ENCODE assay signal across 25 cellular contexts in the genomic region with DNA sequence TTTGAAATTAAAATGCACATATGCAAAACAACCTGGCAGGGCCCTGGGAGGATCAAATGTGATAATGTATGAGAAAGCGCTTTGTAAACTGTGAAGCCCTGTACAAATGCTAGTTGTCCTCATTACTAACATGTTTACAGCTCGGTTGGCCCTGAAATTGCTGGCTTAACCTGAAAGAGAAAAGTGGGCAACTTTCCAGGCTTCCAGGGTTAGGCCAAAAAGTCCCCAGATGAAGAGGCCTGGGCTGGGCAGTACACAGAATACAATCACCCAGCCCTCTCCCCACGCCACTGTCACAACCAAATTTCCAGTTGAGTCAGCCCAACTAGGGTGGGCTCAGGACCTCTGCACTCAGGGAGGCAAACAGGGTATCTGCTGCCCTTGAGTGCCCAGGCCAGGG.
DNase-seq lines count a peak whose midpoint lies in the region; ATAC-seq and TF ChIP-seq lines count a peak whose summit lies in the region.
"Had no signal": no experiment of that assay in that cellular context is flagged by ENCODE, and none has a peak within 500 bp of the region (broad histone marks: within the 10 kb centered on the region; RNA-seq: fewer than 3 reads in every experiment).

No MANE protein-coding gene starts in this region.

- no peak overlapping the region for H4K5ac ChIP-seq in H9 (ENCODE audit: insufficient read length, low read depth, low read length)

- H3K9me3 Mint-ChIP-seq in MCF 10A (ENCODE audit: unreplicated experiment) = no peaks in the 10 kb centered on the region
- no peaks in the 10 kb centered on the region for H3K9me3 Mint-ChIP-seq in activated T-helper 17 cell treated with anti-CD3 and anti-CD28 coated beads, Interleukin-2, amount 50 U/mL, for 72 hours
- no peaks in the 10 kb centered on the region; a peak in 1 of 5 replicates for H3K9me3 Mint-ChIP-seq in H9
- H3K9me3 Mint-ChIP-seq: T-cell had no signal

- H4K8ac ChIP-seq in H9 (replicated peaks; ENCODE audit: insufficient read length, low read depth, low read length) = no peak overlapping the region

- H3K9me3 ChIP-seq in mammary epithelial cell (replicated peaks; ENCODE audit: insufficient read depth, low read length) (no peaks in the 10 kb centered on the region), thyroid gland (no peaks in the 10 kb centered on the region), H9 (ENCODE audit: control insufficient read depth, low read depth, low read length) (no peaks in the 10 kb centered on the region)
- H3K9me3 ChIP-seq: Caco-2, psoas muscle, SJSA1, stomach, upper lobe of right lung had no signal

- no peak overlapping the region for H3K23ac ChIP-seq in H9 (ENCODE audit: insufficient read length, low read depth, low read length)

- H3T11ph ChIP-seq in H9 (ENCODE audit: low read length) = no peak overlapping the region

- peaks cover 3% of the 10 kb centered on the region for H3K23me2 ChIP-seq in H9 (ENCODE audit: insufficient read length, low read depth, low read length, poor library complexity, severe bottlenecking)

- H2BK12ac ChIP-seq in H9 (ENCODE audit: insufficient read length, low read depth, low read length) = no peak overlapping the region

- H3K36me3 Mint-ChIP-seq in MCF 10A (ENCODE audit: insufficient read depth, unreplicated experiment) (no peaks in the 10 kb centered on the region), H9 (ENCODE audit: insufficient read depth in 1 of 3, low read depth in 3 of 3) (peaks cover 0 to 8% (median 6%) of the 10 kb centered on the region in 3 experiments; a peak in 2 of 7 replicates)
- peaks cover 70% of the 10 kb centered on the region for H3K36me3 Mint-ChIP-seq in activated T-helper 17 cell treated with anti-CD3 and anti-CD28 coated beads, Interleukin-2, amount 50 U/mL, for 72 hours (ENCODE audit: low read depth)

- CTCF ChIA-PET in MCF 10A (lab: Yijun Ruan, JAX) = interaction anchor here (1.0 kb wide), 1 partner anchor 13 kb away, joined by 3 read pairs; no protein-coding TSS in a partner anchor
- CTCF ChIA-PET in mammary epithelial cell (lab: Charles Lee; ENCODE audit: low non-redundant PET) = no interaction called here

- H3K4me3 ChIP-seq in mammary epithelial cell (replicated peaks in 1 of 3; ENCODE audit: insufficient read depth in 1 of 3, low read depth in 2 of 3, low read length in 3 of 3) = no peak overlapping the region
- H3K4me3 ChIP-seq in thyroid gland (replicated peaks in 1 of 3) = no peak overlapping the region
- H3K4me3 ChIP-seq: cardiac muscle cell, psoas muscle, SJSA1, stomach, upper lobe of right lung had no signal

- H3K4me1 ChIP-seq in mammary epithelial cell (ENCODE audit: insufficient read depth, low read length) (peaks cover 26% of the 10 kb centered on the region), thyroid gland (peaks cover 23 to 45% of the 10 kb centered on the region in 2 donors), H9 (ENCODE audit: insufficient read depth, low read length) (peaks cover 7% of the 10 kb centered on the region; the same call in 1 of the 2 replicates)
- H3K4me1 ChIP-seq: Caco-2, SJSA1 had no signal

- TF ChIP-seq CTCF in MCF 10A (IDR thresholded peaks at IDR 0.05; ENCODE audit: unreplicated experiment) (no peak), mammary epithelial cell (conservative IDR thresholded peaks at IDR 0.05 in 1 of 2, IDR thresholded peaks at IDR 0.05 in 1 of 2; ENCODE audit: extremely low read depth in 1 of 2, insufficient read depth in 1 of 2, low read depth in 1 of 2, low read length in 2 of 2) (no peak), VCaP (conservative IDR thresholded peaks at IDR 0.05) (no peak), thyroid gland (IDR thresholded peaks at IDR 0.05) (no peak), H9 (conservative IDR thresholded peaks at IDR 0.05) (no peak)

- no peak overlapping the region for H3K9ac ChIP-seq in mammary epithelial cell (ENCODE audit: insufficient read depth, low read length)
- H3K9ac ChIP-seq in H9 (ENCODE audit: extremely low read depth, insufficient read length, low read length) = no peak overlapping the region

- DNase-seq in MCF 10A (ENCODE audit: unreplicated experiment) = peak; percentile 17
- DNase-seq in mammary epithelial cell = no peak
- peak; percentile 16 to 48 for DNase-seq in dermis microvascular lymphatic vessel endothelial cell (ENCODE audit: low read depth in 2 of 2)
- DNase-seq in thyroid gland = peak; percentile 66 to 69
- no peak for DNase-seq in H9
- no peak for DNase-seq in effector CD4-positive, alpha-beta T cell
- DNase-seq: activated CD4-positive, CD25-positive, alpha-beta regulatory T cell treated with anti-CD3 and anti-CD28 coated beads, Interleukin-2, amount 50 U/mL, for 72 hours; activated CD8-positive, alpha-beta T cell treated with anti-CD3 and anti-CD28 coated beads, Interleukin-2, amount 10 ng/mL, durations not matched to agents 7 days and 5 days; activated gamma-delta T cell; activated T-cell treated with anti-CD3 and anti-CD28 coated beads for 4 hours; Caco-2; glutamatergic neuron; IMR-90; kidney; NCI-H1436; NCI-H524 treated with DMSO at 0.1 percent for 48 hours; stimulated activated CD8-positive, alpha-beta memory T cell treated with anti-CD3 and anti-CD28 coated beads, Interleukin-4, amount 100 ng/mL, for 48 hours; stomach; T-cell; upper lobe of right lung had no signal

- H2BK5ac ChIP-seq in H9 (ENCODE audit: insufficient read length, low read length) = no peak overlapping the region

- H3K79me2 ChIP-seq in mammary epithelial cell (ENCODE audit: insufficient read depth, low read length) = no peaks in the 10 kb centered on the region
- no peaks in the 10 kb centered on the region for H3K79me2 ChIP-seq in H9 (ENCODE audit: insufficient read depth, low read length)

- WGBS in mammary epithelial cell (ENCODE audit: low coverage, missing lambda C conversion rate) = 25% methylated on average over 2 of the region's 3 CpGs
- 39 to 48% methylated on average over 2 to 3 of the region's 3 CpGs for WGBS in thyroid gland, 2 donors
- WGBS in H9 (ENCODE audit: extremely low coverage, insufficient read length, low lambda C conversion rate) = no CpG with 5 or more reads among the region's 3 CpGs

- H2BK20ac ChIP-seq in H9 (ENCODE audit: low read depth, low read length, poor library complexity, severe bottlenecking) = no peak overlapping the region

- H3K14ac ChIP-seq in H9 (ENCODE audit: insufficient read depth, low read length) = no peak overlapping the region

- H3K36me3 ChIP-seq in mammary epithelial cell (ENCODE audit: insufficient read depth, low read length) = no peaks in the 10 kb centered on the region
- no peaks in the 10 kb centered on the region for H3K36me3 ChIP-seq in thyroid gland
- H3K36me3 ChIP-seq: SJSA1 had no signal

- H3K27me3 Mint-ChIP-seq in MCF 10A (ENCODE audit: insufficient read depth, unreplicated experiment) (no peaks in the 10 kb centered on the region), H9 (ENCODE audit: low read depth) (no peaks in the 10 kb centered on the region; the same call in 1 of the 2 replicates)
- no peaks in the 10 kb centered on the region for H3K27me3 Mint-ChIP-seq in activated T-helper 17 cell treated with anti-CD3 and anti-CD28 coated beads, Interleukin-2, amount 50 U/mL, for 72 hours
- H3K27me3 Mint-ChIP-seq: T-cell had no signal

- BruUV-seq in MCF 10A (replicated peaks; lab: Mats Ljungman, UMichigan) = no TSS peak
- no TSS peak for BruUV-seq in mammary epithelial cell (replicated peaks; lab: Mats Ljungman, UMichigan)

- in situ Hi-C loops in mammary epithelial cell (cut with MboI; ENCODE audit: low sequenced_read_pairs in 2 of 2) = no loop called here

- H2AFZ ChIP-seq in mammary epithelial cell (ENCODE audit: low read depth, low read length) (no peak overlapping the region), H9 (ENCODE audit: low read length) (no peak overlapping the region)

- H3K18ac ChIP-seq in H9 (ENCODE audit: insufficient read length, low read depth, low read length) = no peak overlapping the region

- H3K27ac Mint-ChIP-seq in MCF 10A (ENCODE audit: low read depth, unreplicated experiment) (no peak overlapping the region), H9 (peak overlapping the region in 1 of 3 experiments; percentile 55; a peak in 1 of 7 replicates)
- no peak overlapping the region for H3K27ac Mint-ChIP-seq in activated T-helper 17 cell treated with anti-CD3 and anti-CD28 coated beads, Interleukin-2, amount 50 U/mL, for 72 hours

- no peak for TF ChIP-seq POLR2A in thyroid gland (IDR thresholded peaks at IDR 0.05)

- H4K91ac ChIP-seq in H9 (ENCODE audit: insufficient read length, low read depth, low read length) = no peak overlapping the region

- no peak overlapping the region for H3K4ac ChIP-seq in H9 (ENCODE audit: low read depth, low read length)

- H3K27me3 ChIP-seq in mammary epithelial cell (ENCODE audit: insufficient read depth, low read length) (no peaks in the 10 kb centered on the region), thyroid gland (no peaks in the 10 kb centered on the region), H9 (ENCODE audit: insufficient read depth, low read length) (no peaks in the 10 kb centered on the region)
- H3K27me3 ChIP-seq: cardiac muscle cell, SJSA1, stomach, upper lobe of right lung had no signal

- no peak overlapping the region for H2AK5ac ChIP-seq in H9 (ENCODE audit: insufficient read length, low read length)

- H4K20me1 ChIP-seq in mammary epithelial cell (ENCODE audit: insufficient read depth, low read length) = no peaks in the 10 kb centered on the region
- H4K20me1 ChIP-seq in H9 (ENCODE audit: control insufficient read depth, insufficient read depth, insufficient read length) = peaks cover 3% of the 10 kb centered on the region

- H3K4me1 Mint-ChIP-seq in MCF 10A (ENCODE audit: insufficient read depth, unreplicated experiment) = peaks cover 23% of the 10 kb centered on the region
- H3K4me1 Mint-ChIP-seq in activated T-helper 17 cell treated with anti-CD3 and anti-CD28 coated beads, Interleukin-2, amount 50 U/mL, for 72 hours = peaks cover 25% of the 10 kb centered on the region
- H3K4me1 Mint-ChIP-seq in H9 = peaks cover 44 to 47% of the 10 kb centered on the region in 2 experiments

- POLR2A ChIA-PET in MCF 10A (lab: Yijun Ruan, JAX) = no interaction called here

- ATAC-seq in activated T-helper 17 cell treated with anti-CD3 and anti-CD28 coated beads, Interleukin-2, amount 50 U/mL, for 72 hours (replicated peaks) = no peak
- ATAC-seq: activated CD8-positive, alpha-beta T cell treated with anti-CD3 and anti-CD28 coated beads, Interleukin-2, amount 10 ng/mL, durations not matched to agents 7 days and 5 days; psoas muscle; T-cell; upper lobe of right lung had no signal

- H2BK15ac ChIP-seq in H9 (ENCODE audit: low read depth, low read length) = no peak overlapping the region

- no peaks in the 10 kb centered on the region for H3K79me1 ChIP-seq in H9 (ENCODE audit: insufficient read depth, low read depth, low read length, poor library complexity, severe bottlenecking)

- H3K27ac ChIP-seq in mammary epithelial cell (ENCODE audit: insufficient read depth, low read depth, low read length) (no peak overlapping the region), VCaP (peak overlapping the region; percentile 60), thyroid gland (peak overlapping the region; percentile 25 to 54 (median 51)), H9 (ENCODE audit: insufficient read length, low read depth, low read length) (no peak overlapping the region)
- H3K27ac ChIP-seq: cardiac muscle cell, SJSA1, stomach had no signal

- H3K56ac ChIP-seq in H9 (ENCODE audit: insufficient read length, low read depth, low read length) = no peak overlapping the region

- intact Hi-C loops in MCF 10A (cut with micrococcal nuclease) = no loop called here
- intact Hi-C loops in mammary epithelial cell (cut with micrococcal nuclease) = no loop called here
- intact Hi-C loops in thyroid gland (cut with DNase I) = no loop called here

- H3K4me2 ChIP-seq in mammary epithelial cell (ENCODE audit: insufficient read depth, low read depth, low read length) (no peak overlapping the region), H9 (ENCODE audit: insufficient read depth, insufficient read length, low read length) (no peak overlapping the region)

- dilution Hi-C loops in mammary epithelial cell (cut with HindIII; ENCODE audit: low sequenced_read_pairs) = no loop called here

- H2BK120ac ChIP-seq in H9 (ENCODE audit: low read depth, low read length, poor library complexity, severe bottlenecking) = no peak overlapping the region

- H3K4me3 Mint-ChIP-seq in MCF 10A (ENCODE audit: unreplicated experiment) (no peak overlapping the region), H9 (no peak overlapping the region)
- no peak overlapping the region for H3K4me3 Mint-ChIP-seq in activated T-helper 17 cell treated with anti-CD3 and anti-CD28 coated beads, Interleukin-2, amount 50 U/mL, for 72 hours
- H3K4me3 Mint-ChIP-seq: activated CD8-positive, alpha-beta T cell treated with anti-CD3 and anti-CD28 coated beads, Interleukin-2, amount 10 ng/mL, durations not matched to agents 7 days and 5 days; T-cell had no signal

Comparison
In these comparisons a context has a peak if more than half of its experiments do, and no peak if none do; other contexts are left out.
1. DNase-seq: peak in MCF 10A (single experiment), dermis microvascular lymphatic vessel endothelial cell (2 of 2) and thyroid gland (2 of 2); none in mammary epithelial cell (single experiment), H9 (single experiment) and effector CD4-positive, alpha-beta T cell (single experiment).
2. H3K27ac ChIP-seq: peak in VCaP (single experiment) and thyroid gland (3 of 3); none in mammary epithelial cell (single experiment) and H9 (single experiment).